In the genomic region with DNA sequence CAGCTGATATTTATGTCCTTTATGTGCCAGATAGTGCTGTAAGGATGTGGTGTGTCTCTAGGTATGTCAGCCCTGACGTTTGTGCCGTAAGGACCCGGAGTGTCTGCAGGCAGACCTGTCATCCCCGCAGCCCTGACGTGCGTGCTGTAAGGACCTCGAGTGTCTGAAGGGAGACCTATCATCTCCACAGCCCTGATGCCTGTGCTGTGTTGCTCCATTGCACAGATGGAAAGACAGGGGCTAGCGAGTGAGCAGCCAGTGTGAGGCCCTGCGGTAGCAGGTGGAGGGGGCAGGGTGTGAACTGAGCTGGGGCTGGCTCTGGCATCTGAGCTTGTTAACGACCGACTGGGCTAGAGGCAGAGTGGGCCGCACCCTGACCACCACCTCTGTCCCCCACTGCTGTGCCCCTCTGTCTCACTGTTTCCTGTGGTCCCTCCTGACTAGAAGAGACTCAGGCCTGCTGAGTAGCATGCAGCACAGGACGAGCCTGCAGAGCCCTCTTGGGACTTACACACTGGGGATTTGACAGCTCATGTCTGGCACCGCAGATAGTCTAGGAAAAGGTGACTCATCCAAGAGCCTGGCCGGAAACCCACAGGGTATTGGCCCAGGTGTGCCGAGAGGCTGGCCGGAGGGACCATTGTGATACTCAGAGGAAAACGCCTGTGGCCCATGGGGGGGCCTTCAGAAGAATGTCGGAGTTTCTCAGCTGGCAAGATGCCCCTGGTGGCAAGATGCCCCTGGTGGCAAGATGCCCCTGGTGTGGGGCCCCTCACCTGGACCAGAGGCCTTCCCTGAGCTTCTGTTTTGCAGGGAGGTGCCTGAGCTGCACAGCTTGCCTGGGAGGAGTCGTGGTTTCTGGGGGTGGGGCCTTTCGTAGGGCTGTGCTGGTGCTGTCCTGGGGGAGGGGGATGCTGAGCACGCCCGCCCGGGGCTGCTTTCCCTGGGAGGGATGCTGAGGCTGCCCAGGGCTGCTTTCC, we compare ENCODE assay signal across 9 cellular contexts. TPM values are rescaled to one million over a fixed set of nuclear protein-coding genes. Genes with fewer than 3 reads are reported as not detected.
DNase-seq lines count a peak whose midpoint lies in the region; ATAC-seq, FAIRE-seq and TF ChIP-seq lines count a peak whose summit lies in the region.
"Had no signal": no experiment of that assay in that cellular context is flagged by ENCODE, and none has a peak within 500 bp of the region (broad histone marks: within the 10 kb centered on the region; RNA-seq: fewer than 3 reads in every experiment).

No MANE protein-coding gene starts in this region.

- in situ Hi-C loops in brain microvascular endothelial cell (cut with HindIII; ENCODE audit: low pct_ligation_motif_present, low sequenced_read_pairs) (no loop called here), HepG2 (cut with HindIII; ENCODE audit: extremely low pct_ligation_motif_present, low pct_unique_long_range_greater_than_20kb) (no loop called here)

- H4K20me1 ChIP-seq in HepG2 (ENCODE audit: insufficient read depth, low read length), result peaks cover 24% of the 10 kb centered on the region; the same call in 1 of the 2 replicates

- no peak for TF ChIP-seq RAD21 in HepG2 (CRISPR knock-in tag; IDR thresholded peaks at IDR 0.05)

- CTCF ChIA-PET in HepG2 (lab: Yijun Ruan, JAX; ENCODE audit: low intra/inter-chr PET ratio, low total read pairs), result no interaction called here

- TF ChIP-seq EP300 in HepG2 (IDR thresholded peaks at IDR 0.05; ENCODE audit: low read depth in 2 of 2, low read length in 2 of 2) (no peak), HepG2 (CRISPR knock-in tag; IDR thresholded peaks at IDR 0.05; ENCODE audit: borderline replicate concordance) (no peak)

- 52% methylated on average over 12 of the region's 24 CpGs for WGBS in HepG2 (ENCODE audit: low lambda C conversion rate)

- H3K79me2 ChIP-seq in HepG2 (ENCODE audit: insufficient read depth, low read length), result peaks cover 3% of the 10 kb centered on the region

- FAIRE-seq in HepG2 (lab: Jason Lieb, UNC), result no peak
- FAIRE-seq: islet of Langerhans had no signal

- H3K36me3 ChIP-seq in brain microvascular endothelial cell (replicated peaks) (no peaks in the 10 kb centered on the region), HepG2 (replicated peaks in 1 of 2; ENCODE audit: control insufficient read depth in 1 of 2, insufficient read depth in 2 of 2, low read length in 2 of 2) (no peaks in the 10 kb centered on the region), stomach smooth muscle (ENCODE audit: control insufficient read depth in 2 of 2, insufficient read depth in 2 of 2, low read length in 2 of 2) (no peaks in the 10 kb centered on the region)

- peak overlapping the region; percentile 34; the same call in 1 of the 2 replicates for H3K4me2 ChIP-seq in HepG2 (ENCODE audit: low read depth, low read length)

- POLR2A ChIA-PET in HepG2 (lab: Yijun Ruan, JAX), result interaction anchor here (1.2 kb wide), 1 partner anchor 19 kb away, joined by 7 read pairs; no protein-coding TSS in a partner anchor

- ATAC-seq in GM21447 (IDR thresholded peaks at IDR 0.05; ENCODE audit: unreplicated experiment) (peak; percentile 69), HepG2 (peak; percentile 86)

- no peaks in the 10 kb centered on the region for H3K9me3 ChIP-seq in HepG2 (ENCODE audit: low read length)
- no peaks in the 10 kb centered on the region for H3K9me3 ChIP-seq in stomach smooth muscle (ENCODE audit: control insufficient read depth in 2 of 2, low read length in 2 of 2)

- DNase-seq in GM03348 (ENCODE audit: low spot score), result peak; percentile 87
- peak; percentile 96 for DNase-seq in HPDE6-E6E7 (ENCODE audit: extremely low spot score)
- peak in 3 of 5 experiments; percentile 16 to 79 (median 28) for DNase-seq in T-helper 2 cell
- DNase-seq in brain microvascular endothelial cell, result peak; percentile 84
- peak; percentile 75 for DNase-seq in HepG2 (ENCODE audit: low spot score)
- no peak for DNase-seq in NCI-H2081 treated with DMSO at 0.1 percent for 48 hours (lab: John Stamatoyannopoulos, UW)

- no peak overlapping the region for H2AFZ ChIP-seq in HepG2 (ENCODE audit: low read length)

- TF ChIP-seq CTCF in brain microvascular endothelial cell (IDR thresholded peaks at IDR 0.05; ENCODE audit: low read depth, low read length, missing control alignments) (peak; percentile 5), HepG2 (CRISPR knock-in tag; IDR thresholded peaks at IDR 0.05) (no peak)

- H3K27ac ChIP-seq in brain microvascular endothelial cell (peak overlapping the region; percentile 42), HepG2 (ENCODE audit: extremely low read length, insufficient read depth, low read length) (no peak overlapping the region), stomach smooth muscle (ENCODE audit: low read length) (peak overlapping the region; percentile 6)

- H3K4me1 ChIP-seq in HepG2 (ENCODE audit: insufficient read depth, low read length) (peaks cover 40% of the 10 kb centered on the region), stomach smooth muscle (ENCODE audit: control insufficient read depth, insufficient read depth, low read length) (peaks cover 53% of the 10 kb centered on the region)

- H3K9ac ChIP-seq in HepG2 (ENCODE audit: insufficient read depth, low read depth, low read length) (no peak overlapping the region), stomach smooth muscle (ENCODE audit: low read length in 2 of 2) (no peak overlapping the region)

- no peaks in the 10 kb centered on the region for H3K27me3 ChIP-seq in brain microvascular endothelial cell (replicated peaks)
- H3K27me3 ChIP-seq in HepG2 (ENCODE audit: control insufficient read depth in 1 of 2, insufficient read depth in 2 of 2, low read length in 2 of 2), result no peaks in the 10 kb centered on the region
- no peaks in the 10 kb centered on the region for H3K27me3 ChIP-seq in stomach smooth muscle (ENCODE audit: control insufficient read depth in 1 of 2, insufficient read depth in 2 of 2, low read length in 2 of 2)

- intact Hi-C loops in HepG2 (cut with micrococcal nuclease; ENCODE audit: unreplicated experiment), result loop anchor here (5.0 kb wide), 1 partner anchor 65 kb away; no protein-coding TSS in a partner anchor

- TF ChIP-seq POLR2A in HepG2 (IDR thresholded peaks at IDR 0.05; ENCODE audit: insufficient read depth in 1 of 2, low read depth in 2 of 2, low read length in 2 of 2), result no peak

- no peak overlapping the region for H3K4me3 ChIP-seq in brain microvascular endothelial cell (ENCODE audit: low read depth, low read length)
- H3K4me3 ChIP-seq in HepG2 (replicated peaks in 1 of 3; ENCODE audit: insufficient read depth in 1 of 3, low read depth in 2 of 3, low read length in 3 of 3), result peak overlapping the region in 1 of 3 experiments; percentile 45; a peak in 1 of 6 replicates
- peak overlapping the region in 1 of 2 donors; percentile 44 for H3K4me3 ChIP-seq in stomach smooth muscle (ENCODE audit: low read length in 2 of 2)

- no TSS peak for BruUV-seq in HepG2 (replicated peaks; lab: Mats Ljungman, UMichigan)

TF ChIP-seq in HepG2, 621 proteins besides CTCF, POLR2A, EP300 and RAD21 (continues in another document):
- TF ChIP-seq NFYC (CRISPR knock-in tag; IDR thresholded peaks at IDR 0.05) (no peak), CAMTA2 (CRISPR knock-in tag; IDR thresholded peaks at IDR 0.05; ENCODE audit: borderline replicate concordance) (no peak), ZNF264 (CRISPR knock-in tag; IDR thresholded peaks at IDR 0.05) (no peak)
- TF ChIP-seq, protein P1, sequence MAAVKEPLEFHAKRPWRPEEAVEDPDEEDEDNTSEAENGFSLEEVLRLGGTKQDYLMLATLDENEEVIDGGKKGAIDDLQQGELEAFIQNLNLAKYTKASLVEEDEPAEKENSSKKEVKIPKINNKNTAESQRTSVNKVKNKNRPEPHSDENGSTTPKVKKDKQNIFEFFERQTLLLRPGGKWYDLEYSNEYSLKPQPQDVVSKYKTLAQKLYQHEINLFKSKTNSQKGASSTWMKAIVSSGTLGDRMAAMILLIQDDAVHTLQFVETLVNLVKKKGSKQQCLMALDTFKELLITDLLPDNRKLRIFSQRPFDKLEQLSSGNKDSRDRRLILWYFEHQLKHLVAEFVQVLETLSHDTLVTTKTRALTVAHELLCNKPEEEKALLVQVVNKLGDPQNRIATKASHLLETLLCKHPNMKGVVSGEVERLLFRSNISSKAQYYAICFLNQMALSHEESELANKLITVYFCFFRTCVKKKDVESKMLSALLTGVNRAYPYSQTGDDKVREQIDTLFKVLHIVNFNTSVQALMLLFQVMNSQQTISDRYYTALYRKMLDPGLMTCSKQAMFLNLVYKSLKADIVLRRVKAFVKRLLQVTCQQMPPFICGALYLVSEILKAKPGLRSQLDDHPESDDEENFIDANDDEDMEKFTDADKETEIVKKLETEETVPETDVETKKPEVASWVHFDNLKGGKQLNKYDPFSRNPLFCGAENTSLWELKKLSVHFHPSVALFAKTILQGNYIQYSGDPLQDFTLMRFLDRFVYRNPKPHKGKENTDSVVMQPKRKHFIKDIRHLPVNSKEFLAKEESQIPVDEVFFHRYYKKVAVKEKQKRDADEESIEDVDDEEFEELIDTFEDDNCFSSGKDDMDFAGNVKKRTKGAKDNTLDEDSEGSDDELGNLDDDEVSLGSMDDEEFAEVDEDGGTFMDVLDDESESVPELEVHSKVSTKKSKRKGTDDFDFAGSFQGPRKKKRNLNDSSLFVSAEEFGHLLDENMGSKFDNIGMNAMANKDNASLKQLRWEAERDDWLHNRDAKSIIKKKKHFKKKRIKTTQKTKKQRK (IDR thresholded peaks at IDR 0.05; ENCODE audit: low read length), result no peak

RNA-seq across cellular contexts. Expression of a gene that starts 34.3 kb away (rescaled TPM):
- total RNA-seq in HepG2 (2016; rRNA removed; fragmentation: Illumina TruSeq; extraction: Trizol), result 37.9 and 46.8 TPM in 2 replicates
- 52.6 and 54.7 TPM in 2 replicates for total RNA-seq in HepG2 (2016; cell fraction: cytosol; rRNA removed; fragmentation: Illumina TruSeq; extraction: Trizol; ENCODE audit: low read depth)
- 38.3 and 42.5 TPM in 2 replicates for total RNA-seq in HepG2 (2016; cell fraction: insoluble cytoplasmic fraction; rRNA removed; fragmentation: Illumina TruSeq; extraction: Trizol)
- 103 and 110 TPM in 2 replicates for total RNA-seq in HepG2 (2016; cell fraction: membrane; rRNA removed; fragmentation: Illumina TruSeq; extraction: Trizol)
- 15.7 and 18.8 TPM in 2 replicates for total RNA-seq in HepG2 (2016; cell fraction: nucleus; rRNA removed; fragmentation: Illumina TruSeq; extraction: Trizol)
- 17.5 and 19.5 TPM in 2 replicates for polyA plus RNA-seq in HepG2 (2011; rRNA removed)
- polyA plus RNA-seq in HepG2 (2011; cell fraction: cytosol; rRNA removed), result 16.7 and 18.4 TPM in 2 replicates
- polyA plus RNA-seq in HepG2 (2011; cell fraction: nucleus; rRNA removed), result 14.6 and 14.9 TPM in 2 replicates
- polyA plus RNA-seq in HepG2 (2012), result 15.8 and 18.2 TPM in 2 replicates
- polyA plus RNA-seq in HepG2 (2016; cell fraction: cytosol; fragmentation: Illumina TruSeq; extraction: Trizol; ENCODE audit: low read depth), result 49.5 and 52.9 TPM in 2 replicates
- 40.7 and 47.8 TPM in 2 replicates for polyA plus RNA-seq in HepG2 (2016; cell fraction: insoluble cytoplasmic fraction; fragmentation: Illumina TruSeq; extraction: Trizol; ENCODE audit: low read depth)
- 97.2 and 97.6 TPM in 2 replicates for polyA plus RNA-seq in HepG2 (2016; cell fraction: membrane; fragmentation: Illumina TruSeq; extraction: Trizol; ENCODE audit: low read depth)
- polyA plus RNA-seq in HepG2 (2016; cell fraction: nucleus; fragmentation: Illumina TruSeq; extraction: Trizol; ENCODE audit: insufficient read depth, low read depth), result 25.8 and 27.0 TPM in 2 replicates
- polyA minus RNA-seq in HepG2 (2011; rRNA and poly(A)+ RNA removed; ENCODE audit: low replicate concordance), result 17.0 and 32.5 TPM in 2 replicates
- 16.4 and 21.7 TPM in 2 replicates for polyA minus RNA-seq in HepG2 (2011; cell fraction: cytosol; rRNA and poly(A)+ RNA removed)
- 19.1 and 20.6 TPM in 2 replicates for polyA minus RNA-seq in HepG2 (2011; cell fraction: nucleus; rRNA and poly(A)+ RNA removed)
